18 cellular contexts compared by ENCODE assay signal in genomic region chr4:17560065-17560673, GRCh38. TPM values are rescaled to one million over a fixed set of nuclear protein-coding genes. Genes with fewer than 3 reads are reported as not detected.
DNase-seq lines count a peak whose midpoint lies in the region; ATAC-seq and TF ChIP-seq lines count a peak whose summit lies in the region.
"Had no signal": no experiment of that assay in that cellular context is flagged by ENCODE, and none has a peak within 500 bp of the region (broad histone marks: within the 10 kb centered on the region; RNA-seq: fewer than 3 reads in every experiment).

No MANE protein-coding gene starts in this region.

- no peak overlapping the region for H2AK5ac ChIP-seq in trophoblast cell (ENCODE audit: low read length)

- no peaks in the 10 kb centered on the region for H3K79me1 ChIP-seq in trophoblast cell (ENCODE audit: low read length)

- no peak overlapping the region for H3K23ac ChIP-seq in trophoblast cell (ENCODE audit: low read length)

- no peak overlapping the region for H2BK12ac ChIP-seq in trophoblast cell (ENCODE audit: low read length)

- H3K9ac ChIP-seq in trophoblast cell (ENCODE audit: low read length), result no peak overlapping the region

- peaks cover 0 to 5% (median 0%) of the 10 kb centered on the region in 9 donors for H3K27me3 ChIP-seq in heart left ventricle
- H3K27me3 ChIP-seq in trophoblast cell (ENCODE audit: insufficient read depth, low read length), result no peaks in the 10 kb centered on the region

- H3K14ac ChIP-seq in trophoblast cell (ENCODE audit: low read length), result no peak overlapping the region

- no peak for ATAC-seq in heart left ventricle
- ATAC-seq: GM23338, HCT116 had no signal

- H3K4me3 ChIP-seq in coronary artery (no peak overlapping the region), heart left ventricle (no peak overlapping the region), trophoblast cell (ENCODE audit: low read depth, low read length) (no peak overlapping the region)
- H3K4me3 ChIP-seq: GM23338 had no signal

- no peak overlapping the region for H4K12ac ChIP-seq in trophoblast cell (ENCODE audit: low read depth, low read length)

- H3K79me2 ChIP-seq in trophoblast cell (ENCODE audit: control insufficient read depth, insufficient read depth, low read length, poor library complexity), result no peaks in the 10 kb centered on the region

- no peak overlapping the region for H3K18ac ChIP-seq in trophoblast cell (ENCODE audit: low read length)

- H2BK120ac ChIP-seq in trophoblast cell (ENCODE audit: insufficient read depth, low read length, poor library complexity), result no peak overlapping the region

- no peak overlapping the region for H3K4ac ChIP-seq in trophoblast cell (ENCODE audit: low read depth, low read length)

- intact Hi-C loops in heart left ventricle (cut with DNase I), result no loop called here

- H3K4me1 ChIP-seq in heart left ventricle, result no peaks in the 10 kb centered on the region
- no peaks in the 10 kb centered on the region for H3K4me1 ChIP-seq in trophoblast cell (ENCODE audit: control insufficient read depth in 1 of 2, insufficient read depth in 2 of 2, low read length in 2 of 2)

- no peak overlapping the region for H2AFZ ChIP-seq in trophoblast cell (ENCODE audit: insufficient read depth, low read length, poor library complexity)
- H2AFZ ChIP-seq: GM23338 had no signal

- no peak overlapping the region for H4K91ac ChIP-seq in trophoblast cell (ENCODE audit: low read depth, low read length)

- H3K27ac ChIP-seq in coronary artery (no peak overlapping the region), heart left ventricle (no peak overlapping the region), trophoblast cell (ENCODE audit: low read depth, low read length) (no peak overlapping the region)

- DNase-seq in RPMI7951 (ENCODE audit: low read depth) (peak; percentile 8), coronary artery (ENCODE audit: low spot score) (peak; percentile 38), heart left ventricle (no peak), hippocampal formation (lab: John Stamatoyannopoulos, UW) (no peak), trophoblast cell (no peak)
- DNase-seq: C1 segment of cervical spinal cord; Calu3; CD4-positive, alpha-beta memory T cell; COR-L47; DMS53; DND-41; H9 had no signal

- no peak overlapping the region for H2BK5ac ChIP-seq in trophoblast cell (ENCODE audit: low read depth, low read length, poor library complexity)

- H3K4me2 ChIP-seq in trophoblast cell (ENCODE audit: low read length), result no peak overlapping the region
- H3K4me2 ChIP-seq: GM23338 had no signal

- WGBS in heart left ventricle, 4 donors, result 85 to 89% (median 87%) methylated on average over 6 of the region's 6 CpGs
- WGBS in trophoblast cell (ENCODE audit: extremely low coverage, insufficient coverage, insufficient read length), result no CpG with 5 or more reads among the region's 6 CpGs

- no peak for TF ChIP-seq CTCF in coronary artery (IDR thresholded peaks at IDR 0.05)
- no peak for TF ChIP-seq CTCF in heart left ventricle (IDR thresholded peaks at IDR 0.05)

- no peaks in the 10 kb centered on the region for H3K36me3 ChIP-seq in heart left ventricle
- H3K36me3 ChIP-seq in trophoblast cell (ENCODE audit: control insufficient read depth in 1 of 2, insufficient read depth in 2 of 2, low read length in 2 of 2), result no peaks in the 10 kb centered on the region

- no peak for TF ChIP-seq POLR2A in heart left ventricle (IDR thresholded peaks at IDR 0.05)

- H4K8ac ChIP-seq in trophoblast cell (ENCODE audit: low read depth, low read length), result no peak overlapping the region

- H3K9me3 ChIP-seq in heart left ventricle, result no peaks in the 10 kb centered on the region
- no peaks in the 10 kb centered on the region for H3K9me3 ChIP-seq in trophoblast cell (ENCODE audit: insufficient read depth, low read depth, low read length)

RNA-seq across cellular contexts. Expression of gene LAP3, which starts 16.8 kb away (rescaled TPM):
- total RNA-seq in RPMI7951 (2014; rRNA removed; shearing (Covaris generic)), result 102 and 115 TPM in 2 replicates
- total RNA-seq in heart left ventricle, result 100 to 1,000 TPM in 1 of 9 donors, 10 to 100 TPM in 8; 52.7 to 281 (median 66.1) TPM
- 10 to 100 TPM; 14.4 to 70.4 TPM for polyA plus RNA-seq in heart left ventricle
- polyA plus RNA-seq in trophoblast cell (2013), result 46.7 and 47.5 TPM in 2 replicates

RNA-seq across cellular contexts. Expression of gene CLRN2, which starts 45.2 kb away (rescaled TPM):
- not detected in 2 replicates for total RNA-seq in RPMI7951 (2014; rRNA removed; shearing (Covaris generic))
- total RNA-seq in heart left ventricle, result not detected
- polyA plus RNA-seq in heart left ventricle, result not detected
- polyA plus RNA-seq in trophoblast cell (2013), result not detected in 2 replicates
- total RNA-seq: A172; A673; Calu3; CD4-positive, alpha-beta memory T cell; GM23338; H4; H9 had no signal
- polyA plus RNA-seq: BJ; CD4-positive, alpha-beta memory T cell; GM23338 had no signal

RNA-seq across cellular contexts. Expression of gene QDPR, which starts 48.3 kb away (rescaled TPM):
- 4.9 and 6.1 TPM in 2 replicates for total RNA-seq in RPMI7951 (2014; rRNA removed; shearing (Covaris generic))
- 10 to 100 TPM; 22.7 to 66.2 (median 42.5) TPM for total RNA-seq in heart left ventricle
- polyA plus RNA-seq in heart left ventricle, result 10 to 100 TPM; 25.8 to 44.3 TPM
- 20.0 and 20.7 TPM in 2 replicates for polyA plus RNA-seq in trophoblast cell (2013)

RNA-seq across cellular contexts. Expression of gene MED28, which starts 54.3 kb away (rescaled TPM):
- 4.3 and 6.9 TPM in 2 replicates for total RNA-seq in RPMI7951 (2014; rRNA removed; shearing (Covaris generic))
- total RNA-seq in heart left ventricle, result 10 to 100 TPM in 7 of 9 donors, 1 to 10 TPM in 2; 4.4 to 22.1 (median 15.0) TPM
- polyA plus RNA-seq in heart left ventricle, result 1 to 10 TPM; 4.8 to 8.8 TPM
- polyA plus RNA-seq in trophoblast cell (2013), result 20.5 and 21.5 TPM in 2 replicates

Comparison
In these comparisons a context has a peak if more than half of its experiments do, and no peak if none do; other contexts are left out.
1. DNase-seq: peak in RPMI7951 (single experiment) and coronary artery (single experiment); none in heart left ventricle (0 of 5), hippocampal formation (0 of 2) and trophoblast cell (0 of 2).